1 cellular context compared by ENCODE assay signal in genomic region chr5:151078490-151079262, GRCh38.
TF ChIP-seq lines count a peak whose summit lies in the region.

No MANE protein-coding gene starts in this region.

TF ChIP-seq in HepG2, 621 proteins besides CTCF, POLR2A, EP300 and RAD21 (continued from another document):
- TF ChIP-seq ZNF687 (CRISPR knock-in tag; IDR thresholded peaks at IDR 0.05): peak; percentile 23; the same call in 1 of the 2 replicates
